In the genomic region with DNA sequence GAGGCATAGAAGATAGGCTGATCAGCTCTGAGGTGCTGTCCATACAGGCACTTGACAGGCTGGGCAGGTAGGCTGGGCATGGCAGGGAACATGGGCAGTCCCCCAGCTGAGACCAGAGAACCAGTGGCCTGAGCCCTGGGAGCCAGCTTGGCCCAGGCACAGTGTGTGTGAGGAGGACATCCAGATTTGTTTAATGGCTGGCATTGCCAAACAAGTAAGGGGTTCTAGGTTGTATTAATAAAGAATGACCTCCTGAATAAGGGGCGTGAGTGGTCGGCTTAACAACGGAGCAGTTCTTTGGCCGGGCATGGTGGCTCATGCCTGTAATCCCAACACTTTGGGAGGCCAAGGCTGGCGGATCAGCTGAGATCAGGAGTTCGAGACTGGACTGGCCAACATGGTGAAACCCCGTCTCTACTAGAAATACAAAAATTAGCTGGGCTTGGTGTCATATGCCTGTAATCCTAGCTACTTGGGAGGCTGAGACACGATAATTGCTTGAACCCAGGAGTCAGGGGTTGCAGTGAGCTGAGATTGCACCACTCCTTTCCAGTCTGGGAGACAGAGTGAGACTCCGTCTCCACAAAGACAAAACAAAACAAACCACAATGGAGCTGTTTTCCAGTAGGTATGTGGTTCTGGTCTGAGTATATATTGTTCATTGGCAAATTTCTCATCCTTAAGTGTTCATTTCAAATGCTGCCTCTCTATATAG, we compare ENCODE assay signal across 22 cellular contexts. TPM values are rescaled to one million over a fixed set of nuclear protein-coding genes. Genes with fewer than 3 reads are reported as not detected.
DNase-seq lines count a peak whose midpoint lies in the region; ATAC-seq and TF ChIP-seq lines count a peak whose summit lies in the region.
"Had no signal": no experiment of that assay in that cellular context is flagged by ENCODE, and none has a peak within 500 bp of the region (broad histone marks: within the 10 kb centered on the region; RNA-seq: fewer than 3 reads in every experiment).

No MANE protein-coding gene starts in this region.

- no peaks in the 10 kb centered on the region for H3K36me3 ChIP-seq in upper lobe of left lung
- H3K36me3 ChIP-seq: esophagus squamous epithelium, MG63 had no signal

- DNase-seq in left ventricle myocardium superior: no peak
- DNase-seq in Right ventricle myocardium inferior (ENCODE audit: missing footprints): no peak
- DNase-seq in central memory CD8-positive, alpha-beta T cell (ENCODE audit: low spot score in 2 of 2): no peak
- DNase-seq in iris pigment epithelial cell (ENCODE audit: low read depth): peak; percentile 76
- no peak for DNase-seq in upper lobe of left lung
- DNase-seq in NCI-H1105 (lab: John Stamatoyannopoulos, UW): no peak
- DNase-seq in HPDE6-E6E7 (ENCODE audit: extremely low spot score): no peak
- DNase-seq: activated CD4-positive, alpha-beta T cell treated with anti-CD3 and anti-CD28 coated beads for 4 hours; activated gamma-delta T cell treated with Interleukin-2 at 50 U/mL for 16 hours; activated T-cell treated with anti-CD3 and anti-CD28 coated beads, Interleukin-2, amount 50 U/mL, for 24 hours; CD4-positive, alpha-beta memory T cell; DMS 273 treated with DMSO at 0.1 percent for 48 hours; esophagus squamous epithelium; MG63; NCI-H146; NCI-H2107; T-helper 17 cell; transverse colon had no signal

- no peak for TF ChIP-seq EP300 in upper lobe of left lung (IDR thresholded peaks at IDR 0.05)

- no peaks in the 10 kb centered on the region for H3K9me3 Mint-ChIP-seq in central memory CD8-positive, alpha-beta T cell
- H3K9me3 Mint-ChIP-seq: natural killer cell treated with Interleukin-12 subunit alpha and Interleukin-12 subunit beta and Interleukin-15 and Interleukin-18, amount 100 ng/mL, for 72 hours had no signal

- H3K4me3 Mint-ChIP-seq in central memory CD8-positive, alpha-beta T cell: no peak overlapping the region
- H3K4me3 Mint-ChIP-seq: activated T-cell treated with anti-CD3 and anti-CD28 coated beads, Interleukin-2, amount 50 U/mL, for 24 hours; CD4-positive, alpha-beta memory T cell; natural killer cell treated with Interleukin-12 subunit alpha and Interleukin-12 subunit beta and Interleukin-15 and Interleukin-18, amount 100 ng/mL, for 72 hours; T-helper 17 cell had no signal

- H3K27ac ChIP-seq in upper lobe of left lung: peak overlapping the region; percentile 23 to 54 (median 38)
- H3K27ac ChIP-seq: coronary artery, transverse colon had no signal

- ATAC-seq in left ventricle myocardium superior (peak; percentile 18), Right ventricle myocardium inferior (no peak), upper lobe of left lung (ENCODE audit: low FRiP score in 2 of 2) (no peak), HG03439 (IDR thresholded peaks at IDR 0.05; ENCODE audit: unreplicated experiment) (no peak)
- ATAC-seq in central memory CD8-positive, alpha-beta T cell (replicated peaks; ENCODE audit: extremely low read depth, poor library complexity, severe bottlenecking): no peak
- ATAC-seq: natural killer cell treated with Interleukin-12 subunit alpha and Interleukin-12 subunit beta and Interleukin-15 and Interleukin-18, amount 100 ng/mL, for 72 hours; SK-N-SH treated with all-trans-retinoic acid at 6 μM for 48 hours; T-helper 17 cell had no signal

- no peaks in the 10 kb centered on the region for H3K9me3 ChIP-seq in upper lobe of left lung
- H3K9me3 ChIP-seq: esophagus squamous epithelium, MG63 had no signal

- TF ChIP-seq CTCF in upper lobe of left lung (IDR thresholded peaks at IDR 0.05): no peak

- intact Hi-C loops in left ventricle myocardium superior (cut with micrococcal nuclease) (no loop called here), Right ventricle myocardium inferior (cut with DNase I) (no loop called here)

- no peaks in the 10 kb centered on the region for H3K4me1 Mint-ChIP-seq in central memory CD8-positive, alpha-beta T cell

- no peak overlapping the region for H3K4me3 ChIP-seq in upper lobe of left lung
- H3K4me3 ChIP-seq: coronary artery, esophagus squamous epithelium, MG63, transverse colon had no signal

- H3K27ac Mint-ChIP-seq in central memory CD8-positive, alpha-beta T cell (ENCODE audit: low read depth): peak overlapping the region; percentile 4
- H3K27ac Mint-ChIP-seq: activated T-cell treated with anti-CD3 and anti-CD28 coated beads, Interleukin-2, amount 50 U/mL, for 24 hours; CD4-positive, alpha-beta memory T cell; natural killer cell treated with Interleukin-12 subunit alpha and Interleukin-12 subunit beta and Interleukin-15 and Interleukin-18, amount 100 ng/mL, for 72 hours; T-helper 17 cell had no signal

- H3K27me3 ChIP-seq in upper lobe of left lung: no peaks in the 10 kb centered on the region
- H3K27me3 ChIP-seq: esophagus squamous epithelium, MG63, transverse colon had no signal

- 79 to 87% methylated on average over 9 of the region's 9 CpGs for WGBS in upper lobe of left lung, 2 donors

- H3K36me3 Mint-ChIP-seq in central memory CD8-positive, alpha-beta T cell (ENCODE audit: insufficient read depth): no peaks in the 10 kb centered on the region

- no peaks in the 10 kb centered on the region for H3K27me3 Mint-ChIP-seq in central memory CD8-positive, alpha-beta T cell
- H3K27me3 Mint-ChIP-seq: activated T-cell treated with anti-CD3 and anti-CD28 coated beads, Interleukin-2, amount 50 U/mL, for 24 hours; CD4-positive, alpha-beta memory T cell; natural killer cell treated with Interleukin-12 subunit alpha and Interleukin-12 subunit beta and Interleukin-15 and Interleukin-18, amount 100 ng/mL, for 72 hours; T-helper 17 cell had no signal

- no peak for TF ChIP-seq POLR2A in upper lobe of left lung (IDR thresholded peaks at IDR 0.05)

- H3K4me1 ChIP-seq in upper lobe of left lung: peaks cover 8 to 25% (median 18%) of the 10 kb centered on the region in 4 donors
- H3K4me1 ChIP-seq: transverse colon had no signal

RNA-seq across cellular contexts. Expression of gene ANGPTL2, which starts 56.2 kb away (rescaled TPM):
- total RNA-seq in left ventricle myocardium superior (27.4 TPM), Right ventricle myocardium inferior (37.1 TPM), upper lobe of left lung (10 to 100 TPM in 2 of 6 donors, 1 to 10 TPM in 4; 3.9 to 26.0 (median 7.9) TPM)
- total RNA-seq: CD4-positive, alpha-beta memory T cell; natural killer cell treated with Interleukin-12 subunit alpha and Interleukin-12 subunit beta and Interleukin-15 and Interleukin-18, amount 100 ng/mL, for 72 hours had no signal
